1 cellular context compared by ENCODE assay signal in genomic region chr19:9641810-9642209, GRCh38.
TF ChIP-seq lines count a peak whose summit lies in the region.

No MANE protein-coding gene starts in this region.

TF ChIP-seq in GM12878, 131 proteins besides CTCF, POLR2A, EP300 and RAD21:
- TF ChIP-seq CBX5 (IDR thresholded peaks at IDR 0.05; ENCODE audit: low read depth) (peak; percentile 32; the same call in 1 of the 2 replicates), SMC3 (IDR thresholded peaks at IDR 0.05; ENCODE audit: borderline replicate concordance, low read length) (no peak), CHD4 (IDR thresholded peaks at IDR 0.05) (no peak), SUPT20H (IDR thresholded peaks at IDR 0.05; ENCODE audit: borderline replicate concordance, control insufficient read depth, low read depth, low read length) (no peak)
TF ChIP-seq in GM12878: peak in this region for 1.
